ENCODE assay signal across 1 cellular context in genomic region chr17:76671912-76672262, GRCh38.
TF ChIP-seq lines count a peak whose summit lies in the region.

No MANE protein-coding gene starts in this region.

TF ChIP-seq in K562, 482 proteins besides CTCF, POLR2A, EP300 and RAD21 (continued from another document):
- TF ChIP-seq GMEB1 (CRISPR knock-in tag; IDR thresholded peaks at IDR 0.05) (no peak), PBX2 (CRISPR knock-in tag; IDR thresholded peaks at IDR 0.05; ENCODE audit: low read depth) (no peak), PBX2 (tag; conservative IDR thresholded peaks at IDR 0.05; ENCODE audit: low read depth) (no peak), MGA (IDR thresholded peaks at IDR 0.05) (no peak), GTF2E2 (tag; IDR thresholded peaks at IDR 0.05) (peak; percentile 67; the same call in 1 of the 2 replicates), ETV1 (tag; conservative IDR thresholded peaks at IDR 0.05; ENCODE audit: low read depth) (peak; percentile 52; the same call in 1 of the 2 replicates), VEZF1 (CRISPR knock-in tag; IDR thresholded peaks at IDR 0.05) (no peak), FOXP4 (CRISPR knock-in tag; IDR thresholded peaks at IDR 0.05; ENCODE audit: borderline replicate concordance) (no peak), ZNF507 (tag; conservative IDR thresholded peaks at IDR 0.05) (no peak)
